In genomic region chr20:5126512-5127203, GRCh38 we compare ENCODE assay signal across 8 cellular contexts. TPM values are rescaled to one million over a fixed set of nuclear protein-coding genes. Genes with fewer than 3 reads are reported as not detected.
A peak's percentile ranks its signal among the peaks of the same experiment; 100 is the strongest.
DNase-seq lines count a peak whose midpoint lies in the region; ATAC-seq lines count a peak whose summit lies in the region.

Gene CDS2 (plus strand): TSS chr20:5127008. CDS start chr20:5127093, 85 bp downstream.

- ATAC-seq in GM21529 (IDR thresholded peaks at IDR 0.05; ENCODE audit: unreplicated experiment), result peak; percentile 91

- peak within 1 kb of the TSS; percentile 92 to 96 (median 94) for H3K27ac Mint-ChIP-seq in IgD-negative memory B cell

- DNase-seq in DMS153 treated with DMSO at 0.1 percent for 48 hours (lab: John Stamatoyannopoulos, UW; ENCODE audit: unreplicated experiment) (peak; percentile 98), OCI-M1 (lab: John Stamatoyannopoulos, UW) (peak; percentile 99), activated T-cell treated with anti-CD3 and anti-CD28 coated beads for 24 hours (ENCODE audit: low read depth) (peak; percentile 100), epidermal melanocyte (ENCODE audit: insufficient read length, low spot score) (peak; percentile 96), middle frontal gyrus (ENCODE audit: extremely low spot score, low spot score) (peak; percentile 100)
- DNase-seq in stimulated activated CD8-positive, alpha-beta memory T cell treated with anti-CD3 and anti-CD28 coated beads, Interleukin-2, amount 100 ng/mL, for 48 hours (ENCODE audit: low read depth in 2 of 2), result peak; percentile 100

- peaks cover 17 to 29% (median 25%) of the 10 kb centered on the region in 3 donors for H3K4me1 Mint-ChIP-seq in IgD-negative memory B cell

- H3K9me3 Mint-ChIP-seq in IgD-negative memory B cell, result no peaks in the 10 kb centered on the region

- peaks cover 3% of the 10 kb centered on the region for H3K36me3 Mint-ChIP-seq in IgD-negative memory B cell

- H3K4me3 Mint-ChIP-seq in IgD-negative memory B cell, result peak within 1 kb of the TSS; percentile 68 to 96 (median 92)

- H3K27me3 Mint-ChIP-seq in IgD-negative memory B cell, result no peaks in the 10 kb centered on the region

RNA-seq across cellular contexts. Expression of gene CDS2, which starts in this region (rescaled TPM):
- polyA plus RNA-seq in IgD-negative memory B cell, result 42.3 TPM

Comparison
In these comparisons a context has a peak if more than half of its experiments do, and no peak if none do; other contexts are left out.
1. Peak in every context shown above with its lines: DNase-seq and ATAC-seq.